Comparison of ENCODE assay signal across 1 cellular context in genomic region chr14:101970830-101971400, GRCh38.
TF ChIP-seq lines count a peak whose summit lies in the region.

No MANE protein-coding gene starts in this region.

TF ChIP-seq in IMR-90, 13 proteins besides CTCF, POLR2A, EP300 and RAD21 (continued from another document):
- TF ChIP-seq RCOR1 (IDR thresholded peaks at IDR 0.05; ENCODE audit: insufficient replicate concordance, low read length), result no peak
- TF ChIP-seq, protein P1, sequence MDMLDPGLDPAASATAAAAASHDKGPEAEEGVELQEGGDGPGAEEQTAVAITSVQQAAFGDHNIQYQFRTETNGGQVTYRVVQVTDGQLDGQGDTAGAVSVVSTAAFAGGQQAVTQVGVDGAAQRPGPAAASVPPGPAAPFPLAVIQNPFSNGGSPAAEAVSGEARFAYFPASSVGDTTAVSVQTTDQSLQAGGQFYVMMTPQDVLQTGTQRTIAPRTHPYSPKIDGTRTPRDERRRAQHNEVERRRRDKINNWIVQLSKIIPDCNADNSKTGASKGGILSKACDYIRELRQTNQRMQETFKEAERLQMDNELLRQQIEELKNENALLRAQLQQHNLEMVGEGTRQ (IDR thresholded peaks at IDR 0.05; ENCODE audit: low read depth, low read length), result no peak
- TF ChIP-seq ELK1 (IDR thresholded peaks at IDR 0.05; ENCODE audit: borderline replicate concordance, low read depth, low read length), result no peak
- no peak for TF ChIP-seq NFE2L2 (IDR thresholded peaks at IDR 0.05; ENCODE audit: low read depth, low read length)
- no peak for TF ChIP-seq BHLHE40 (IDR thresholded peaks at IDR 0.05; ENCODE audit: low read depth, low read length)
